Comparison of ENCODE assay signal across 12 cellular contexts in the genomic region with DNA sequence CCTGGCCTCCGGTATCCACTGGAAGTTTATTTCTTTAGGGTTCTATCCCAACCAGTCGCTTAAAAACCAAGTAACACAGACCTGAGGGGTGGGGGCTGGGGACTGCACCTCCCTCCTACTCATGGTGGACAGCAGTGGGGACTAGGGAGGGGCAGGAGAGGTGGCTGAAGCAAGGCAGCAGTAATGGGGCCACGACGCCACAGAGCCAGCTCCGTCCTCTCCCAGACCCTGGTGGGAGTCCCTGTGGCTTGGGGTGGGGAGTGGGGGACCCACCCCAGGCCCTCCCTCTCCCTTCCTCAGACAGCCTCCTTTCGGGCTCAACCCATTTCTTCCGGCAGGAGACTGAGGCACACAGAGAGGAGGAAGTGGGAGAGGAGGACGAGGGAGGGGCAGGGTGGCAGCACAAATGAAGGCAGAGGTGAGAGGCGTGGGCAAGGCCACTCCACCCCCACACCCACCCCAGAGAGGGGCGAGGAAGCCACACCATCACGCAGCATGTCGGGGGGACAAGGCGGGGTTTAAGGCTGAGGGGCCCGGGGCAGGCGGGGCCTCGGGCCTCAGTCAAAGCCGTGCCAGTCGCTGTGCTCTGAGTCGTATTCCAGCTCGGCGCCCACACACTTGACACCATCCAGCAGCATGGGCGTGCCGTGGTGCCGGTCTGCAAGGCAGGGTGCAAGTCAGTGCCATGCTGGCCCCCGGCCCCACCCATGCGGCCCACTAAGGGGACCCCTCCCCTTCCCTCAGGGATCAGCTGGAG. TPM values are rescaled to one million over a fixed set of nuclear protein-coding genes. Genes with fewer than 3 reads are reported as not detected.
DNase-seq lines count a peak whose midpoint lies in the region; ATAC-seq and TF ChIP-seq lines count a peak whose summit lies in the region.
"Had no signal": no experiment of that assay in that cellular context is flagged by ENCODE, and none has a peak within 500 bp of the region (broad histone marks: within the 10 kb centered on the region; RNA-seq: fewer than 3 reads in every experiment).

No MANE protein-coding gene starts in this region.

- H3K4me3 Mint-ChIP-seq in stimulated activated effector memory CD8-positive, alpha-beta T cell treated with anti-CD3 and anti-CD28 coated beads, Interleukin-12 subunit alpha, Interleukin-12 subunit beta, amount 100 ng/mL, for 72 hours = no peak overlapping the region
- H3K4me3 Mint-ChIP-seq: activated naive CD4-positive, alpha-beta T cell treated with anti-CD3 and anti-CD28 coated beads, Interleukin-2, amount 50 U/mL, for 24 hours had no signal

- H3K27ac ChIP-seq in HEK293 (ENCODE audit: extremely low read depth, low read depth, low read length) (no peak overlapping the region), breast epithelium (peak overlapping the region; percentile 6 to 54)
- H3K27ac ChIP-seq: KMS-11, Peyer's patch, transverse colon had no signal

- CTCF ChIA-PET in HEK293 (lab: Yijun Ruan, JAX) = interaction anchor here (0.7 to 9.8 kb wide), 19 partner anchors 9 to 393 kb away, joined by 3 to 133 read pairs (median 5); a partner anchor contains a TSS

- no peaks in the 10 kb centered on the region for H3K9me3 ChIP-seq in HEK293 (ENCODE audit: control insufficient read depth, insufficient read depth, low read depth, low read length)
- no peaks in the 10 kb centered on the region for H3K9me3 ChIP-seq in breast epithelium
- H3K9me3 ChIP-seq: Peyer's patch, transverse colon had no signal

- DNase-seq in breast epithelium (ENCODE audit: low spot score in 2 of 2) (no peak), sciatic nerve (ENCODE audit: low spot score) (no peak), RPMI8226 (no peak)
- no peak for DNase-seq in stimulated activated effector memory CD8-positive, alpha-beta T cell treated with anti-CD3 and anti-CD28 coated beads, Interleukin-12 subunit alpha, Interleukin-12 subunit beta, amount 100 ng/mL, for 72 hours (ENCODE audit: low spot score in 2 of 2)

- no peak overlapping the region for H3K27ac Mint-ChIP-seq in stimulated activated effector memory CD8-positive, alpha-beta T cell treated with anti-CD3 and anti-CD28 coated beads, Interleukin-12 subunit alpha, Interleukin-12 subunit beta, amount 100 ng/mL, for 72 hours
- H3K27ac Mint-ChIP-seq: activated naive CD4-positive, alpha-beta T cell treated with anti-CD3 and anti-CD28 coated beads, Interleukin-2, amount 50 U/mL, for 24 hours; activated T-cell treated with anti-CD3 and anti-CD28 coated beads, Interleukin-2, amount 50 U/mL, for 72 hours had no signal

- no peaks in the 10 kb centered on the region for H3K9me3 Mint-ChIP-seq in stimulated activated effector memory CD8-positive, alpha-beta T cell treated with anti-CD3 and anti-CD28 coated beads, Interleukin-12 subunit alpha, Interleukin-12 subunit beta, amount 100 ng/mL, for 72 hours
- H3K9me3 Mint-ChIP-seq: activated naive CD4-positive, alpha-beta T cell treated with anti-CD3 and anti-CD28 coated beads, Interleukin-2, amount 50 U/mL, for 24 hours; activated T-cell treated with anti-CD3 and anti-CD28 coated beads, Interleukin-2, amount 50 U/mL, for 72 hours had no signal

- H3K4me1 ChIP-seq in HEK293 (ENCODE audit: control insufficient read depth, insufficient read depth, low read length) = peaks cover 4% of the 10 kb centered on the region; the same call in 1 of the 2 replicates
- H3K4me1 ChIP-seq in breast epithelium = no peaks in the 10 kb centered on the region

- H3K4me1 Mint-ChIP-seq in stimulated activated effector memory CD8-positive, alpha-beta T cell treated with anti-CD3 and anti-CD28 coated beads, Interleukin-12 subunit alpha, Interleukin-12 subunit beta, amount 100 ng/mL, for 72 hours = peaks cover 8% of the 10 kb centered on the region

- H3K4me3 ChIP-seq in HEK293 (ENCODE audit: low read depth, low read length) = no peak overlapping the region
- no peak overlapping the region for H3K4me3 ChIP-seq in breast epithelium
- H3K4me3 ChIP-seq: Peyer's patch, transverse colon had no signal

- peaks cover 7 to 21% of the 10 kb centered on the region in 2 donors for H3K27me3 ChIP-seq in breast epithelium

- no peak for TF ChIP-seq POLR2A in breast epithelium (IDR thresholded peaks at IDR 0.05)

- H3K36me3 ChIP-seq in HEK293 (ENCODE audit: control insufficient read depth in 2 of 2, insufficient read depth in 1 of 2, low read length in 2 of 2) (peaks cover 0 to 51% of the 10 kb centered on the region in 2 experiments; a peak in 1 of 3 replicates), breast epithelium (no peaks in the 10 kb centered on the region)
- H3K36me3 ChIP-seq: transverse colon had no signal

- intact Hi-C loops in breast epithelium (cut with DNase I; ENCODE audit: low total_unique reads) = no loop called here
- intact Hi-C loops in sciatic nerve (cut with DNase I) = no loop called here

- peak; percentile 4 for ATAC-seq in sciatic nerve
- no peak for ATAC-seq in stimulated activated effector memory CD8-positive, alpha-beta T cell treated with anti-CD3 and anti-CD28 coated beads, Interleukin-12 subunit alpha, Interleukin-12 subunit beta, amount 100 ng/mL, for 72 hours

- TF ChIP-seq CTCF in HEK293 (tag by site-specific recombination; IDR thresholded peaks at IDR 0.05) (no peak), breast epithelium (IDR thresholded peaks at IDR 0.05) (no peak)

- POLR2A ChIA-PET in HEK293 (lab: Yijun Ruan, JAX) = interaction anchor here (0.9 to 3.2 kb wide), 3 partner anchors 14 to 65 kb away, joined by 3 to 17 read pairs (median 4); a partner anchor contains a TSS

- peaks cover 16% of the 10 kb centered on the region for H3K36me3 Mint-ChIP-seq in stimulated activated effector memory CD8-positive, alpha-beta T cell treated with anti-CD3 and anti-CD28 coated beads, Interleukin-12 subunit alpha, Interleukin-12 subunit beta, amount 100 ng/mL, for 72 hours

TF ChIP-seq in HEK293, 187 proteins besides CTCF, POLR2A, EP300 and RAD21:
- TF ChIP-seq MEIS1 (CRISPR knock-in tag; IDR thresholded peaks at IDR 0.05; ENCODE audit: borderline replicate concordance) (no peak), ZNF660 (tag by site-specific recombination; IDR thresholded peaks at IDR 0.05) (no peak), KLF1 (tag by site-specific recombination; IDR thresholded peaks at IDR 0.05) (peak; percentile 15; the same call in 1 of the 2 replicates), EGR2 (tag by site-specific recombination; IDR thresholded peaks at IDR 0.05; ENCODE audit: low read depth) (peak; percentile 28; the same call in 1 of the 2 replicates), KLF8 (tag by site-specific recombination; IDR thresholded peaks at IDR 0.05) (0 out of 2 replicates have a peak, but pooled peaks have one; percentile 17), ZNF707 (tag by site-specific recombination; IDR thresholded peaks at IDR 0.05) (no peak)
TF ChIP-seq in HEK293: peak in this region for 3.

RNA-seq across cellular contexts. Expression of a gene that starts 13.9 kb away (rescaled TPM):
- 10 to 100 TPM; 12.3 to 29.3 (median 15.7) TPM for total RNA-seq in breast epithelium
- total RNA-seq in sciatic nerve = 25.7 TPM

RNA-seq across cellular contexts. Expression of a gene that starts 21.2 kb away (rescaled TPM):
- total RNA-seq in breast epithelium = 10 to 100 TPM in 1 of 3 donors, 1 to 10 TPM in 2; 7.0 to 25.2 (median 9.3) TPM
- total RNA-seq in sciatic nerve = 20.4 TPM
- total RNA-seq: activated T-cell treated with anti-CD3 and anti-CD28 coated beads, Interleukin-2, amount 50 U/mL, for 72 hours; osteocyte had no signal

RNA-seq across cellular contexts. Expression of a gene that starts 27.6 kb away (rescaled TPM):
- under 1 TPM in 2 of 3 donors, not detected in 1; 0.33 to 0.88 TPM for total RNA-seq in breast epithelium
- not detected for total RNA-seq in sciatic nerve
- total RNA-seq: osteocyte, Peyer's patch had no signal

RNA-seq across cellular contexts. Expression of a gene that starts 32.9 kb away (rescaled TPM):
- 10 to 100 TPM; 55.5 to 69.8 (median 68.2) TPM for total RNA-seq in breast epithelium
- total RNA-seq in sciatic nerve = 71.0 TPM

RNA-seq across cellular contexts. Expression of a gene that starts 41.3 kb away (rescaled TPM):
- total RNA-seq in breast epithelium (10 to 100 TPM in 1 of 3 donors, 1 to 10 TPM in 2; 2.0 to 32.0 (median 6.9) TPM), sciatic nerve (19.2 TPM)
- total RNA-seq: lung microvascular endothelial cell had no signal
